29 cellular contexts compared by ENCODE assay signal in genomic region chr20:52610749-52611148, GRCh38.
"Had no signal": no experiment of that assay in that cellular context is flagged by ENCODE, and none has a peak within 500 bp of the region (broad histone marks: within the 10 kb centered on the region; RNA-seq: fewer than 3 reads in every experiment).

No MANE protein-coding gene starts in this region.

- H3K4me1 Mint-ChIP-seq: naive thymus-derived CD8-positive, alpha-beta T cell; nephron; neural progenitor cell; stimulated activated naive B cell treated with anti-CD40 and anti-IgM and Interleukin-4, amounts not matched to agents 10 μg/mL and 1 μg/mL and 100 μg/mL, for 72 hours had no signal

- H3K27me3 Mint-ChIP-seq: stimulated activated naive CD8-positive, alpha-beta T cell treated with anti-CD3 and anti-CD28 coated beads, Interleukin-15, Interleukin-2, amounts not matched to agents 100 ng/mL and 50 ng/mL, for 24 hours had no signal

- H3K27ac Mint-ChIP-seq: nephron; neural progenitor cell; progenitor cell of endocrine pancreas; stimulated activated naive B cell treated with anti-CD40 and anti-IgM and Interleukin-4, amounts not matched to agents 10 μg/mL and 1 μg/mL and 100 μg/mL, for 72 hours; stimulated activated naive CD8-positive, alpha-beta T cell treated with anti-CD3 and anti-CD28 coated beads, Interleukin-15, Interleukin-2, amounts not matched to agents 100 ng/mL and 50 ng/mL, for 24 hours had no signal

- H3K27me3 ChIP-seq: neural progenitor cell, ovary, spleen, stomach, thyroid gland, tibial nerve, upper lobe of left lung, vagina had no signal

- H3K36me3 Mint-ChIP-seq: naive thymus-derived CD8-positive, alpha-beta T cell; neural progenitor cell; stimulated activated naive B cell treated with anti-CD40 and anti-IgM and Interleukin-4, amounts not matched to agents 10 μg/mL and 1 μg/mL and 100 μg/mL, for 72 hours had no signal

- H3K27ac ChIP-seq: neural progenitor cell, ovary, parathyroid adenoma, psoas muscle, skin epidermis, spleen, stomach, thoracic aorta, thyroid gland, tibial nerve, upper lobe of left lung, vagina had no signal

- H3K79me2 ChIP-seq: parathyroid adenoma had no signal

- H3K4me1 ChIP-seq: neural progenitor cell, parathyroid adenoma, psoas muscle, spleen, stomach, thyroid gland, tibial nerve, upper lobe of left lung, vagina had no signal

- H3K4me3 ChIP-seq: neural progenitor cell, ovary, psoas muscle, skin epidermis, smooth muscle cell, spleen, stomach, thoracic aorta, thyroid gland, tibial nerve, upper lobe of left lung, vagina had no signal

- DNase-seq: naive thymus-derived CD8-positive, alpha-beta T cell; occipital lobe; ovary; posterior cingulate gyrus; psoas muscle; right cardiac atrium; spleen; stimulated activated CD4-positive, alpha-beta T cell treated with anti-CD3 and anti-CD28 coated beads, Interleukin-12 subunit alpha, Interleukin-12 subunit beta, amount 100 ng/mL, for 4 hours; stimulated activated CD4-positive, alpha-beta T cell treated with anti-CD3 and anti-CD28 coated beads, Interleukin-1b, Interleukin-23, amount 100 ng/mL, for 48 hours; stimulated activated CD4-positive, alpha-beta T cell treated with anti-CD3 and anti-CD28 coated beads, Interleukin-4, amount 100 ng/mL, for 1 hour; stimulated activated CD4-positive, alpha-beta T cell treated with anti-CD3 and anti-CD28 coated beads, Interleukin-4, amount 100 ng/mL, for 4 hours; stimulated activated CD8-positive, alpha-beta memory T cell treated with anti-CD3 and anti-CD28 coated beads, Interleukin-4, amount 100 ng/mL, for 48 hours; stimulated activated naive B cell treated with anti-CD40 and anti-IgM and Interleukin-4, amounts not matched to agents 10 μg/mL and 1 μg/mL and 100 μg/mL, for 72 hours; stimulated activated naive CD4-positive, alpha-beta T cell treated with Interleukin-2 at 50 U/mL for 16 hours; stomach; thyroid gland; trophoblast cell; upper lobe of left lung had no signal

- H3K4me2 ChIP-seq: neural progenitor cell, smooth muscle cell had no signal

- H3K4me3 Mint-ChIP-seq: naive thymus-derived CD8-positive, alpha-beta T cell; nephron; neural progenitor cell; stimulated activated naive B cell treated with anti-CD40 and anti-IgM and Interleukin-4, amounts not matched to agents 10 μg/mL and 1 μg/mL and 100 μg/mL, for 72 hours; stimulated activated naive CD8-positive, alpha-beta T cell treated with anti-CD3 and anti-CD28 coated beads, Interleukin-15, Interleukin-2, amounts not matched to agents 100 ng/mL and 50 ng/mL, for 24 hours had no signal

- H3K9me3 Mint-ChIP-seq: neural progenitor cell had no signal

- H3K9ac ChIP-seq: neural progenitor cell, parathyroid adenoma had no signal

- H3K9me3 ChIP-seq: ovary, psoas muscle, thoracic aorta, thyroid gland, tibial nerve, upper lobe of left lung, vagina had no signal

- H3K36me3 ChIP-seq: neural progenitor cell, ovary, spleen, stomach, thoracic aorta, thyroid gland, tibial nerve, upper lobe of left lung, vagina had no signal

- H2AFZ ChIP-seq: neural progenitor cell, parathyroid adenoma had no signal

- ATAC-seq: naive thymus-derived CD8-positive, alpha-beta T cell; psoas muscle; right cardiac atrium; sciatic nerve; stimulated activated naive B cell treated with anti-CD40 and anti-IgM and Interleukin-4, amounts not matched to agents 10 μg/mL and 1 μg/mL and 100 μg/mL, for 72 hours had no signal
